ENCODE assay signal across 24 cellular contexts in genomic region chr6:44090465-44090864, GRCh38.
"Had no signal": no experiment of that assay in that cellular context is flagged by ENCODE, and none has a peak within 500 bp of the region (broad histone marks: within the 10 kb centered on the region; RNA-seq: fewer than 3 reads in every experiment).

No MANE protein-coding gene starts in this region.

- H3K4me1 Mint-ChIP-seq: endodermal cell, naive B cell had no signal

- DNase-seq: colonic mucosa; cortex of kidney; effector CD8-positive, alpha-beta T cell; effector memory CD8-positive, alpha-beta T cell; endodermal cell; erythroblast; esophagus squamous epithelium; foreskin fibroblast; foreskin melanocyte; gastrocnemius medialis; glutamatergic neuron; head of caudate nucleus; heart right ventricle; hippocampal formation; left colon; left ventricle myocardium inferior; lower lobe of right lung; mesenchymal stem cell; mucosa of descending colon; naive B cell had no signal

- H3K27me3 Mint-ChIP-seq: dendritic cell treated with granulocyte-macrophage colony-stimulating factor and Interleukin-4, amounts not matched to agents 40 ng/mL and 50 ng/mL, for 4 days; effector memory CD8-positive, alpha-beta T cell; naive B cell had no signal

- ATAC-seq: effector memory CD8-positive, alpha-beta T cell; esophagus mucosa; gastrocnemius medialis; heart right ventricle; left colon; left lobe of liver; lower lobe of right lung; mucosa of descending colon had no signal

- H3K4me3 Mint-ChIP-seq: dendritic cell treated with granulocyte-macrophage colony-stimulating factor and Interleukin-4, amounts not matched to agents 40 ng/mL and 50 ng/mL, for 4 days; effector memory CD8-positive, alpha-beta T cell; endodermal cell; mesothelial cell of epicardium; naive B cell had no signal

- H3K9me3 Mint-ChIP-seq: dendritic cell treated with granulocyte-macrophage colony-stimulating factor and Interleukin-4, amounts not matched to agents 40 ng/mL and 50 ng/mL, for 4 days; effector memory CD8-positive, alpha-beta T cell; endodermal cell; mesothelial cell of epicardium; naive B cell had no signal

- H3K27ac Mint-ChIP-seq: dendritic cell treated with granulocyte-macrophage colony-stimulating factor and Interleukin-4, amounts not matched to agents 40 ng/mL and 50 ng/mL, for 4 days; effector memory CD8-positive, alpha-beta T cell; endodermal cell; mesothelial cell of epicardium had no signal
